19 cellular contexts compared by ENCODE assay signal in the genomic region with DNA sequence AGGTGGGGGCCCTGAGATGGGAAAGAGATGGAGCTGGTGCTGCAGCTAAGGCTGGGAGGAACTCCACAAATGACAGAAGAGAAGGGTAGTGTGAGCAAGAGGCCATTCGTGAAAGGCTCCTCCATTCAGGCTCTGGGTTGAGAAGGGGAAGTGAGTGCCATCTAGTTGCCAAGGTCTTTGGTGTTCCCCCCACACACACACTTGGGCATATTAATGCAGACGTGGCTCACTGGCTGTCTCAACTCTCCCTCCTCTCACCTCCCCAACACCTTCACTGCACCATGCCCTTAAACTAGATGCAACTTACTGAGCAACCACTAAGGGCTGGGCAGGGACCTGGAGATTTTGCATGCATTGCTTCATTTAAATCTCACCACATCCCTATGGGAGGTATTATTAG. TPM values are rescaled to one million over a fixed set of nuclear protein-coding genes. Genes with fewer than 3 reads are reported as not detected.
DNase-seq lines count a peak whose midpoint lies in the region; ATAC-seq, FAIRE-seq and TF ChIP-seq lines count a peak whose summit lies in the region.
"Had no signal": no experiment of that assay in that cellular context is flagged by ENCODE, and none has a peak within 500 bp of the region (broad histone marks: within the 10 kb centered on the region; RNA-seq: fewer than 3 reads in every experiment).

No MANE protein-coding gene starts in this region.

- POLR2A ChIA-PET in H1 (lab: Charles Lee; ENCODE audit: partially characterized antibody) = no interaction called here

- ATAC-seq in HG03354 (IDR thresholded peaks at IDR 0.05; ENCODE audit: poor library complexity, severe bottlenecking, unreplicated experiment) (peak; percentile 47), HG03342 (IDR thresholded peaks at IDR 0.05; ENCODE audit: unreplicated experiment) (no peak)
- ATAC-seq: Right ventricle myocardium inferior had no signal

- no peak for FAIRE-seq in GM12891 (lab: Jason Lieb, UNC)
- FAIRE-seq in H1 (lab: Jason Lieb, UNC) = no peak

- peak overlapping the region; percentile 80; the same call in 1 of the 2 replicates for H2AFZ ChIP-seq in H1 (ENCODE audit: low read length)

- no peak for TF ChIP-seq RAD21 in H1 (IDR thresholded peaks at IDR 0.05 in 1 of 2, conservative IDR thresholded peaks at IDR 0.05 in 1 of 2; ENCODE audit: low read depth in 2 of 2, low read length in 2 of 2)

- no peaks in the 10 kb centered on the region for H3K79me2 ChIP-seq in H1 (ENCODE audit: control insufficient read depth in 1 of 2, insufficient read depth in 2 of 2, low read length in 2 of 2)

- no peaks in the 10 kb centered on the region for H3K79me1 ChIP-seq in H1 (ENCODE audit: low read depth, low read length)

- H3K56ac ChIP-seq in H1 (replicated peaks; ENCODE audit: insufficient read length, low read depth, low read length) = no peak overlapping the region

- H2BK15ac ChIP-seq in H1 (ENCODE audit: low read length) = no peak overlapping the region

- CTCF ChIA-PET in H1 (lab: Charles Lee; ENCODE audit: partially characterized antibody) = interaction anchor here (0.6 to 1.0 kb wide), 3 partner anchors 11 to 1069 kb away, joined by 3 read pairs; no protein-coding TSS in a partner anchor

- no peaks in the 10 kb centered on the region; a peak in 1 of 7 replicates for H3K4me1 ChIP-seq in H1 (replicated peaks in 1 of 4; ENCODE audit: control insufficient read depth in 3 of 4, insufficient read depth in 4 of 4, low read length in 3 of 4)

- 65% methylated on average over 2 of the region's 2 CpGs; no CpG with 5 or more reads in 1 of the 2 experiments for WGBS in H1 (ENCODE audit: extremely low coverage in 1 of 2, insufficient coverage in 1 of 2, insufficient read length in 1 of 2, insufficient replicate concordance in 2 of 2, low coverage in 1 of 2, low lambda C conversion rate in 2 of 2, missing lambda C conversion rate in 1 of 2), 2 experiments

- no peaks in the 10 kb centered on the region for H3K36me3 ChIP-seq in H1 (ENCODE audit: control insufficient read depth in 2 of 4, insufficient read depth in 4 of 4, low read length in 3 of 4)

- H3K4me3 ChIP-seq in NB4 (ENCODE audit: low read depth, low read length) = no peak overlapping the region
- H3K4me3 ChIP-seq in H1 (ENCODE audit: extremely low read depth in 1 of 4, insufficient read depth in 2 of 4, low read depth in 3 of 4, low read length in 4 of 4) = no peak overlapping the region

- no peak overlapping the region for H2BK20ac ChIP-seq in H1 (ENCODE audit: low read length)

- H3K23ac ChIP-seq in H1 (ENCODE audit: insufficient read length) = no peak overlapping the region

- H2BK12ac ChIP-seq in H1 (ENCODE audit: low read depth, low read length) = no peak overlapping the region

- DNase-seq in GM12891 (ENCODE audit: insufficient read length, low spot score) (no peak), NB4 (ENCODE audit: low read depth) (peak; percentile 54), H1 (ENCODE audit: low read depth in 1 of 2, low spot score in 2 of 2) (no peak), NCI-H1417 treated with DMSO at 0.1 percent for 48 hours (lab: John Stamatoyannopoulos, UW) (no peak)
- DNase-seq in activated CD4-positive, alpha-beta T cell treated with anti-CD3 and anti-CD28 coated beads, Interleukin-2, amount 50 U/mL, for 4 hours = no peak
- DNase-seq: ACHN; CD4-positive, alpha-beta memory T cell; DND-41; H7; NCI-H1417; NCI-H2029; NCI-H2171 treated with DMSO at 0.1 percent for 48 hours; NCI-H510A treated with DMSO at 0.1 percent for 48 hours; T-helper 2 cell had no signal

- no peak overlapping the region for H2BK5ac ChIP-seq in H1 (ENCODE audit: low read depth, low read length)

- no peaks in the 10 kb centered on the region for H3K27me3 ChIP-seq in H1 (replicated peaks in 1 of 4; ENCODE audit: control insufficient read depth in 3 of 4, extremely low read depth in 1 of 4, insufficient read depth in 3 of 4, low read length in 3 of 4)

- no peaks in the 10 kb centered on the region for H4K20me1 ChIP-seq in H1 (replicated peaks in 1 of 2; ENCODE audit: control insufficient read depth in 1 of 2, insufficient read depth in 2 of 2, low read length in 2 of 2)

- no peaks in the 10 kb centered on the region for H3K9me3 ChIP-seq in H1 (ENCODE audit: insufficient read depth in 2 of 2, low read depth in 1 of 2, low read length in 1 of 2)

- peaks cover 2% of the 10 kb centered on the region; the same call in 1 of the 2 replicates for H3K23me2 ChIP-seq in H1 (ENCODE audit: low read depth, low read length)

- no peak overlapping the region for H3K9ac ChIP-seq in H1 (replicated peaks in 1 of 4; ENCODE audit: extremely low read depth in 1 of 4, low read depth in 3 of 4, low read length in 3 of 4)

- H3K18ac ChIP-seq in H1 (ENCODE audit: extremely low read depth, low read length) = no peak overlapping the region

- no peak overlapping the region for H3K4me2 ChIP-seq in H1 (ENCODE audit: insufficient read depth in 1 of 2, low read depth in 2 of 2, low read length in 2 of 2)

- no peak overlapping the region for H4K5ac ChIP-seq in H1 (ENCODE audit: insufficient read length, low read depth, low read length)

- no peak for TF ChIP-seq POLR2A in GM12891 (IDR thresholded peaks at IDR 0.05; ENCODE audit: low read depth, low read length)
- no peak for TF ChIP-seq POLR2A in NB4 (IDR thresholded peaks at IDR 0.05; ENCODE audit: extremely low read depth, insufficient read length)
- TF ChIP-seq POLR2A in H1 (IDR thresholded peaks at IDR 0.05; ENCODE audit: control extremely low read depth in 1 of 2, low read depth in 2 of 2, low read length in 2 of 2) = no peak

- no peak for TF ChIP-seq EP300 in H1 (IDR thresholded peaks at IDR 0.05; ENCODE audit: borderline replicate concordance in 1 of 2, low read depth in 2 of 2, low read length in 2 of 2)

- no peak overlapping the region for H2BK120ac ChIP-seq in H1 (replicated peaks; ENCODE audit: low read depth, low read length)

- no peak overlapping the region for H4K8ac ChIP-seq in H1 (ENCODE audit: extremely low read depth, insufficient read depth, low read length)

- H3K14ac ChIP-seq in H1 (ENCODE audit: insufficient read length) = no peak overlapping the region

- H4K91ac ChIP-seq in H1 (replicated peaks; ENCODE audit: insufficient read length, low read length) = no peak overlapping the region

- H3K27ac ChIP-seq in H1 (ENCODE audit: low read depth, low read length) = no peak overlapping the region

- H3K4ac ChIP-seq in H1 (replicated peaks; ENCODE audit: insufficient read length, low read depth, low read length) = no peak overlapping the region

- H2AK5ac ChIP-seq in H1 (ENCODE audit: low read depth, low read length) = no peak overlapping the region

- TF ChIP-seq CTCF in NB4 (IDR thresholded peaks at IDR 0.05; ENCODE audit: low read depth, low read length) = peak; percentile 2
- TF ChIP-seq CTCF in H1 (IDR thresholded peaks at IDR 0.05; ENCODE audit: control extremely low read depth in 1 of 3, insufficient read depth in 1 of 3, low read depth in 1 of 3, low read length in 3 of 3) = no peak

TF ChIP-seq in GM12891, 5 proteins besides CTCF, POLR2A, EP300 and RAD21 (continues in another document):
- TF ChIP-seq SPI1 (IDR thresholded peaks at IDR 0.05; ENCODE audit: low read depth, low read length) (0 out of 2 replicates have a peak, but pooled peaks have one; percentile 6), POLR2AphosphoS5 (IDR thresholded peaks at IDR 0.05; ENCODE audit: low read depth, low read length) (no peak), PAX5 (IDR thresholded peaks at IDR 0.05; ENCODE audit: insufficient read depth, low read length, severe bottlenecking) (no peak), POU2F2 (IDR thresholded peaks at IDR 0.05; ENCODE audit: low read depth, low read length) (no peak)

TF ChIP-seq in H1, 55 proteins besides CTCF, POLR2A, EP300 and RAD21 (continues in another document):
- no peak for TF ChIP-seq SIX5 (IDR thresholded peaks at IDR 0.05; ENCODE audit: low read depth, low read length)
- no peak for TF ChIP-seq TBP (IDR thresholded peaks at IDR 0.05; ENCODE audit: low read depth, low read length)
- no peak for TF ChIP-seq CHD1 (IDR thresholded peaks at IDR 0.05; ENCODE audit: low read depth, low read length)
- TF ChIP-seq SAP30 (IDR thresholded peaks at IDR 0.05; ENCODE audit: insufficient read depth, insufficient replicate concordance, low read length) = no peak

RNA-seq across cellular contexts. Expression of a gene that starts 8.7 kb away (rescaled TPM):
- not detected for polyA plus RNA-seq in GM12891 (2012; ENCODE audit: low read depth, missing spikeins)
- not detected in 2 replicates for total RNA-seq in H1 (2021; fragmentation: NEBNext Ultra II Directional; extraction: Animal tissue kit (Norgen Biotek cat#: 25700))
- polyA plus RNA-seq in H1 (2011; rRNA removed) = not detected in 2 replicates
- not detected for polyA plus RNA-seq in H1 (2011; cell fraction: cytosol; rRNA removed)
- polyA plus RNA-seq in H1 (2011; cell fraction: nucleus; rRNA removed) = not detected
- not detected in 4 replicates for polyA plus RNA-seq in H1 (2012, experiment 1 of 2)
- not detected for polyA plus RNA-seq in H1 (2012, experiment 2 of 2)
- polyA plus RNA-seq in H1 (2013, experiment 1 of 2) = not detected
- not detected for polyA plus RNA-seq in H1 (2013, experiment 2 of 2)
- not detected in 2 replicates for polyA minus RNA-seq in H1 (2011; rRNA and poly(A)+ RNA removed)
- polyA minus RNA-seq in H1 (2011; cell fraction: cytosol; rRNA and poly(A)+ RNA removed) = not detected
- not detected for polyA minus RNA-seq in H1 (2011; cell fraction: nucleus; rRNA and poly(A)+ RNA removed)
- total RNA-seq: CD4-positive, alpha-beta memory T cell; H7; HT1080; M059J; Right ventricle myocardium inferior had no signal
- polyA plus RNA-seq: CD4-positive, alpha-beta memory T cell had no signal

RNA-seq across cellular contexts. Expression of a gene that starts 11.7 kb away (rescaled TPM):
- polyA plus RNA-seq in GM12891 (2012; ENCODE audit: low read depth, missing spikeins) = 5.6 TPM
- 33.6 and 33.8 TPM in 2 replicates for total RNA-seq in H1 (2021; fragmentation: NEBNext Ultra II Directional; extraction: Animal tissue kit (Norgen Biotek cat#: 25700))
- polyA plus RNA-seq in H1 (2011; rRNA removed) = 34.9 and 35.9 TPM in 2 replicates
- 45.4 TPM for polyA plus RNA-seq in H1 (2011; cell fraction: cytosol; rRNA removed)
- polyA plus RNA-seq in H1 (2011; cell fraction: nucleus; rRNA removed) = 21.4 TPM
- polyA plus RNA-seq in H1 (2012, experiment 1 of 2) = 32.1 to 37.5 TPM (median 35.9 TPM) in 4 replicates
- polyA plus RNA-seq in H1 (2012, experiment 2 of 2) = 20.3 TPM
- polyA plus RNA-seq in H1 (2013, experiment 1 of 2) = 22.5 TPM
- 23.4 TPM for polyA plus RNA-seq in H1 (2013, experiment 2 of 2)
- 26.6 and 31.9 TPM in 2 replicates for polyA minus RNA-seq in H1 (2011; rRNA and poly(A)+ RNA removed)
- polyA minus RNA-seq in H1 (2011; cell fraction: cytosol; rRNA and poly(A)+ RNA removed) = 14.2 TPM
- polyA minus RNA-seq in H1 (2011; cell fraction: nucleus; rRNA and poly(A)+ RNA removed) = 23.1 TPM

RNA-seq across cellular contexts. Expression of a gene that starts 53.4 kb away (rescaled TPM):
- polyA plus RNA-seq in GM12891 (2012; ENCODE audit: low read depth, missing spikeins) = 145 TPM
- 50.9 TPM in 2 replicates for total RNA-seq in H1 (2021; fragmentation: NEBNext Ultra II Directional; extraction: Animal tissue kit (Norgen Biotek cat#: 25700))
- 17.7 and 28.3 TPM in 2 replicates for polyA plus RNA-seq in H1 (2011; rRNA removed)
- 37.3 TPM for polyA plus RNA-seq in H1 (2011; cell fraction: cytosol; rRNA removed)
- polyA plus RNA-seq in H1 (2011; cell fraction: nucleus; rRNA removed) = 17.6 TPM
- polyA plus RNA-seq in H1 (2012, experiment 1 of 2) = 51.9 to 67.1 TPM (median 55.6 TPM) in 4 replicates
- polyA plus RNA-seq in H1 (2012, experiment 2 of 2) = 7.7 TPM
- polyA plus RNA-seq in H1 (2013, experiment 1 of 2) = 28.5 TPM
- 27.9 TPM for polyA plus RNA-seq in H1 (2013, experiment 2 of 2)
- polyA minus RNA-seq in H1 (2011; rRNA and poly(A)+ RNA removed) = 29.4 and 34.1 TPM in 2 replicates
- 21.0 TPM for polyA minus RNA-seq in H1 (2011; cell fraction: cytosol; rRNA and poly(A)+ RNA removed)
- 19.7 TPM for polyA minus RNA-seq in H1 (2011; cell fraction: nucleus; rRNA and poly(A)+ RNA removed)
